In the genomic region with DNA sequence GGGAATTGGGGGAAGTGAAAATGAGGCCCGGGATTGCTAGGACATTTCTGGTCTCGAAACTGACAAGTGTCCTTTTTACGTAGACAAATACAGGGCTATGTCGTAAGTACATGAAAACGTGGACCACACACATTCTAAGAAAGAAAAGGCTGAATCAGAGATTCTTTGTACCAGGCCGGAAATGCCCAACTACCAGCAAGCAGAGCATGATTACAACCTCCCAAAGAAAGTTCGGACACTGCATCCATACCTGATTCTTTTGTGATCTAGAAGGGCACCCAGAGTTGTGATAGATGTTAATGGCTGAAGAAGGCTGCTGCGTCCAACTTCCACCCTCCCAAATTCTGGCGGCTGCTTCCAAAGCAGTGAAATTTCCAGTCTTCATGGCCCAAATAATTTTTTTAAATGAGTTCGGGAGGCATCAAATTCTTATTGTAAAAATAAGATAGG, we compare ENCODE assay signal across 8 cellular contexts. TPM values are rescaled to one million over a fixed set of nuclear protein-coding genes. Genes with fewer than 3 reads are reported as not detected.
DNase-seq lines count a peak whose midpoint lies in the region; ATAC-seq and TF ChIP-seq lines count a peak whose summit lies in the region.

No MANE protein-coding gene starts in this region.

- no peak for ATAC-seq in HG02938 (IDR thresholded peaks at IDR 0.05; ENCODE audit: unreplicated experiment)
- no peak for ATAC-seq in HG02981 (IDR thresholded peaks at IDR 0.05; ENCODE audit: unreplicated experiment)

- POLR2A ChIA-PET in GM10248 (lab: Yijun Ruan, JAX) = no interaction called here

- peak overlapping the region; percentile 77 to 80 for H3K4me3 ChIP-seq in mucosa of rectum (ENCODE audit: low read length in 2 of 2)

- peaks cover 22 to 34% (median 32%) of the 10 kb centered on the region in 3 donors for H3K27me3 Mint-ChIP-seq in CD14-positive monocyte (ENCODE audit: low read depth in 3 of 3)
- peaks cover 20% of the 10 kb centered on the region for H3K27me3 Mint-ChIP-seq in dendritic cell treated with granulocyte-macrophage colony-stimulating factor and Interleukin-4, amounts not matched to agents 40 ng/mL and 50 ng/mL, for 4 days

- H3K36me3 ChIP-seq in mucosa of rectum (ENCODE audit: control insufficient read depth in 2 of 2, insufficient read depth in 2 of 2, low read length in 2 of 2) = no peaks in the 10 kb centered on the region

- H3K4me1 ChIP-seq in mucosa of rectum (ENCODE audit: control insufficient read depth in 2 of 2, insufficient read depth in 2 of 2, low read length in 2 of 2) = peaks cover 0 to 3% of the 10 kb centered on the region in 2 donors

- CTCF ChIA-PET in GM10248 (lab: Yijun Ruan, JAX) = no interaction called here

- peak overlapping the region in 5 of 7 donors; percentile 13 to 78 (median 53) for H3K27ac Mint-ChIP-seq in CD14-positive monocyte
- peak overlapping the region; percentile 83 for H3K27ac Mint-ChIP-seq in dendritic cell treated with granulocyte-macrophage colony-stimulating factor and Interleukin-4, amounts not matched to agents 40 ng/mL and 50 ng/mL, for 4 days

- intact Hi-C loops in CD14-positive monocyte (cut with micrococcal nuclease) = loop anchor here in 1 of 2 donors (5.0 kb wide), 1 partner anchor 210 kb away; no protein-coding TSS in a partner anchor
- intact Hi-C loops in dendritic cell treated with granulocyte-macrophage colony-stimulating factor and Interleukin-4, amounts not matched to agents 40 ng/mL and 50 ng/mL, for 4 days (cut with micrococcal nuclease) = loop anchor here (10.0 kb wide), 1 partner anchor 167 kb away; no protein-coding TSS in a partner anchor

- H3K9me3 ChIP-seq in mucosa of rectum (ENCODE audit: control insufficient read depth in 2 of 2, low read length in 2 of 2) = no peaks in the 10 kb centered on the region

- peak overlapping the region; percentile 36 to 75 for H3K9ac ChIP-seq in mucosa of rectum (ENCODE audit: low read depth in 1 of 2, low read length in 2 of 2)

- peaks cover 38% of the 10 kb centered on the region for H3K4me1 Mint-ChIP-seq in CD14-positive monocyte
- H3K4me1 Mint-ChIP-seq in dendritic cell treated with granulocyte-macrophage colony-stimulating factor and Interleukin-4, amounts not matched to agents 40 ng/mL and 50 ng/mL, for 4 days (ENCODE audit: low read depth) = peaks cover 23% of the 10 kb centered on the region

- TF ChIP-seq CTCF in CD14-positive monocyte (IDR thresholded peaks at IDR 0.05) (no peak), GM10248 (IDR thresholded peaks at IDR 0.05; ENCODE audit: control extremely low read depth, extremely low read depth, low read depth, missing control alignments) (no peak)

- peak overlapping the region; percentile 80 to 88 for H3K27ac ChIP-seq in mucosa of rectum (ENCODE audit: low read depth in 2 of 2, low read length in 2 of 2)

- peaks cover 0 to 4% of the 10 kb centered on the region in 2 donors for H3K36me3 Mint-ChIP-seq in CD14-positive monocyte
- peaks cover 9% of the 10 kb centered on the region for H3K36me3 Mint-ChIP-seq in dendritic cell treated with granulocyte-macrophage colony-stimulating factor and Interleukin-4, amounts not matched to agents 40 ng/mL and 50 ng/mL, for 4 days (ENCODE audit: low read depth)

- peak overlapping the region; percentile 91 to 95 for H3K4me3 Mint-ChIP-seq in CD14-positive monocyte
- peak overlapping the region; percentile 90 for H3K4me3 Mint-ChIP-seq in dendritic cell treated with granulocyte-macrophage colony-stimulating factor and Interleukin-4, amounts not matched to agents 40 ng/mL and 50 ng/mL, for 4 days

- H3K9me3 Mint-ChIP-seq in CD14-positive monocyte = peaks cover 0 to 3% (median 0%) of the 10 kb centered on the region in 7 donors
- H3K9me3 Mint-ChIP-seq in dendritic cell treated with granulocyte-macrophage colony-stimulating factor and Interleukin-4, amounts not matched to agents 40 ng/mL and 50 ng/mL, for 4 days = no peaks in the 10 kb centered on the region

- no peak for DNase-seq in CD14-positive monocyte (ENCODE audit: low spot score)
- DNase-seq in MV-4-11 (lab: John Stamatoyannopoulos, UW) = peak; percentile 61
- no peak for DNase-seq in GM10248 (ENCODE audit: extremely low spot score)
- DNase-seq in LoVo (ENCODE audit: low spot score) = no peak

- H3K27me3 ChIP-seq in mucosa of rectum (ENCODE audit: control insufficient read depth in 2 of 2, insufficient read depth in 2 of 2, low read length in 2 of 2) = peaks cover 21 to 34% of the 10 kb centered on the region in 2 donors

RNA-seq across cellular contexts. Expression of a gene that starts 1.7 kb away (rescaled TPM):
- 10 to 100 TPM; 89.4 to 91.2 TPM for polyA plus RNA-seq in CD14-positive monocyte
